19 cellular contexts compared by ENCODE assay signal in genomic region chr2:56127013-56127772, GRCh38. TPM values are rescaled to one million over a fixed set of nuclear protein-coding genes. Genes with fewer than 3 reads are reported as not detected.
A peak's percentile ranks its signal among the peaks of the same experiment; 100 is the strongest.
DNase-seq lines count a peak whose midpoint lies in the region; TF ChIP-seq lines count a peak whose summit lies in the region.
"Had no signal": no experiment of that assay in that cellular context is flagged by ENCODE, and none has a peak within 500 bp of the region (broad histone marks: within the 10 kb centered on the region; RNA-seq: fewer than 3 reads in every experiment).

No MANE protein-coding gene starts in this region.

- H3K4me3 ChIP-seq in A673 (ENCODE audit: low read depth, low read length, poor library complexity, severe bottlenecking), result no peak overlapping the region
- H3K4me3 ChIP-seq: esophagus muscularis mucosa, lung, pancreas, stomach, upper lobe of right lung had no signal

- H3K27me3 ChIP-seq in A673 (replicated peaks; ENCODE audit: insufficient read depth, low read depth, low read length, poor library complexity), result no peaks in the 10 kb centered on the region
- H3K27me3 ChIP-seq: esophagus muscularis mucosa, pancreas, stomach, upper lobe of right lung had no signal

- TF ChIP-seq CTCF in A673 (conservative IDR thresholded peaks at IDR 0.05; ENCODE audit: low read depth, low read length), result no peak

- BruUV-seq in A673 (replicated peaks; lab: Mats Ljungman, UMichigan), result no TSS peak

- CTCF ChIA-PET in A673 (lab: Charles Lee), result no interaction called here

- H3K27ac ChIP-seq in A673 (ENCODE audit: low read depth, low read length, poor library complexity, severe bottlenecking), result no peak overlapping the region
- H3K27ac ChIP-seq: C4-2B, esophagus muscularis mucosa, pancreas, stomach, upper lobe of right lung had no signal

- no peaks in the 10 kb centered on the region for H3K36me3 ChIP-seq in A673 (ENCODE audit: insufficient read depth, low read length, poor library complexity, severe bottlenecking)
- H3K36me3 ChIP-seq: esophagus muscularis mucosa, pancreas, stomach, upper lobe of right lung had no signal

- POLR2A ChIA-PET in A673 (lab: Charles Lee; ENCODE audit: low non-redundant PET), result no interaction called here

- peaks cover 6% of the 10 kb centered on the region for H3K4me1 ChIP-seq in A673 (ENCODE audit: insufficient read depth, low read length, poor library complexity, severe bottlenecking)
- H3K4me1 ChIP-seq: esophagus muscularis mucosa, pancreas, stomach, upper lobe of right lung had no signal

- intact Hi-C loops in A673 (cut with micrococcal nuclease; ENCODE audit: unreplicated experiment), result no loop called here

- H3K9me3 ChIP-seq in A673 (ENCODE audit: low read depth, low read length, poor library complexity, severe bottlenecking), result no peaks in the 10 kb centered on the region
- H3K9me3 ChIP-seq: esophagus muscularis mucosa, pancreas, stomach, upper lobe of right lung had no signal

- DNase-seq in COLO668 (lab: John Stamatoyannopoulos, UW; ENCODE audit: unreplicated experiment) (peak; percentile 68), NCI-H146 (lab: John Stamatoyannopoulos, UW) (peak; percentile 97), NCI-H2227 treated with DMSO at 0.1 percent for 48 hours (lab: John Stamatoyannopoulos, UW) (peak; percentile 25), SK-N-DZ (ENCODE audit: low spot score) (peak; percentile 83), mucosa of gallbladder (ENCODE audit: low spot score) (no peak), kidney glomerular epithelial cell (lab: John Stamatoyannopoulos, UW) (no peak), NOMO-1 treated with dmso at 0.1 percent for 144 hours (lab: John Stamatoyannopoulos, UW; ENCODE audit: unreplicated experiment) (no peak), A673 (ENCODE audit: low spot score) (no peak)
- DNase-seq: activated CD4-positive, alpha-beta T cell treated with anti-CD3 and anti-CD28 coated beads for 48 hours; activated effector memory CD4-positive, alpha-beta T cell treated with Interleukin-2 at 50 U/mL for 16 hours; DMS53; NCI-H524 treated with DMSO at 0.1 percent for 48 hours; pancreas; stimulated activated CD4-positive, alpha-beta T cell treated with anti-CD3 and anti-CD28 coated beads, Interleukin-2, amount 100 ng/mL, for 24 hours; stomach; upper lobe of right lung had no signal

RNA-seq across cellular contexts. Expression of gene CCDC85A, which starts 56.6 kb away (rescaled TPM):
- polyA plus RNA-seq in SK-N-DZ (2014; cell fraction: cytosol; rRNA removed), result 0.24 and 0.42 TPM in 2 replicates
- 0.16 TPM in 1 of 2 replicates, not detected in the other for polyA plus RNA-seq in SK-N-DZ (2014; cell fraction: nucleus; rRNA removed)
- total RNA-seq in mucosa of gallbladder, result 1.8 TPM
- 0.15 and 0.39 TPM in 2 replicates for total RNA-seq in A673 (2021)

Comparison
In these comparisons a context has a peak if more than half of its experiments do, and no peak if none do; other contexts are left out.
1. DNase-seq: peak in COLO668 (single experiment), NCI-H146 (single experiment), NCI-H2227 treated with DMSO at 0.1 percent for 48 hours (single experiment) and SK-N-DZ (single experiment); none in mucosa of gallbladder (single experiment), kidney glomerular epithelial cell (single experiment), NOMO-1 treated with dmso at 0.1 percent for 144 hours (single experiment) and A673 (single experiment).